ENCODE assay signal across 8 cellular contexts in genomic region chr1:186374313-186375151, GRCh38. TPM values are rescaled to one million over a fixed set of nuclear protein-coding genes. Genes with fewer than 3 reads are reported as not detected.
A peak's percentile ranks its signal among the peaks of the same experiment; 100 is the strongest.
DNase-seq lines count a peak whose midpoint lies in the region; ATAC-seq and TF ChIP-seq lines count a peak whose summit lies in the region.

No MANE protein-coding gene starts in this region.

- H3K27me3 ChIP-seq in transverse colon = no peaks in the 10 kb centered on the region

- H3K27ac ChIP-seq in transverse colon = peak overlapping the region; percentile 92 to 99 (median 96)

- peak; percentile 28 for ATAC-seq in GM18498 (IDR thresholded peaks at IDR 0.05; ENCODE audit: unreplicated experiment)
- ATAC-seq in HG02870 (IDR thresholded peaks at IDR 0.05; ENCODE audit: unreplicated experiment) = peak; percentile 30
- ATAC-seq in activated CD4-positive, CD25-positive, alpha-beta regulatory T cell treated with anti-CD3 and anti-CD28 coated beads, Interleukin-2, amount 50 U/mL, for 24 hours = peak; percentile 4 to 7

- in situ Hi-C loops in transverse colon (cut with MboI; ENCODE audit: low pct_ligation_motif_present in 1 of 4, low pct_unique_long_range_greater_than_20kb in 1 of 4, low sequenced_read_pairs in 3 of 4) = loop anchor here in 2 of 4 donors (25.0 kb wide), 1 partner anchor 1662 kb away; no protein-coding TSS in a partner anchor

- TF ChIP-seq CTCF in AG09309 (IDR thresholded peaks at IDR 0.05; ENCODE audit: control insufficient read depth, insufficient read depth, low read depth, low read length, missing control alignments) = no peak
- TF ChIP-seq CTCF in epithelial cell of esophagus (IDR thresholded peaks at IDR 0.05; ENCODE audit: insufficient read depth, low read depth, low read length, missing control alignments) = no peak
- no peak for TF ChIP-seq CTCF in transverse colon (IDR thresholded peaks at IDR 0.05)

- WGBS in transverse colon (ENCODE audit: low coverage in 1 of 2), 2 donors = 0% methylated on average over 8 to 37 of the region's 37 CpGs

- DNase-seq in AG09309 (ENCODE audit: low read depth) (no peak), NCI-H2029 (lab: John Stamatoyannopoulos, UW) (peak; percentile 61), epithelial cell of esophagus (ENCODE audit: low read depth) (peak; percentile 47), myocyte (ENCODE audit: low read depth) (peak; percentile 19), transverse colon (peak; percentile 34)

- no peaks in the 10 kb centered on the region for H3K9me3 ChIP-seq in transverse colon

- peaks cover 0 to 28% (median 10%) of the 10 kb centered on the region in 4 donors for H3K36me3 ChIP-seq in transverse colon

- peaks cover 14 to 28% (median 20%) of the 10 kb centered on the region in 4 donors for H3K4me1 ChIP-seq in transverse colon

- no peak for TF ChIP-seq POLR2A in transverse colon (IDR thresholded peaks at IDR 0.05)

- H3K4me3 ChIP-seq in AG09309 (ENCODE audit: control insufficient read depth, low read depth, low read length) (peak overlapping the region; percentile 82), epithelial cell of esophagus (ENCODE audit: low read length) (peak overlapping the region; percentile 97), transverse colon (peak overlapping the region; percentile 66 to 99 (median 94))

- TF ChIP-seq EP300 in transverse colon (IDR thresholded peaks at IDR 0.05; ENCODE audit: low read depth) = no peak

- intact Hi-C loops in transverse colon (cut with DNase I; ENCODE audit: low total_unique reads) = no loop called here

RNA-seq across cellular contexts. Expression of gene TPR, which starts 0.5 kb away (rescaled TPM):
- 54.1 and 56.9 TPM in 2 replicates for total RNA-seq in myocyte
- 13.1 TPM for polyA plus RNA-seq in myocyte (2012)
- 10 to 100 TPM; 57.5 to 99.7 (median 81.0) TPM for total RNA-seq in transverse colon

RNA-seq across cellular contexts. Expression of gene ODR4, which starts 1.1 kb away (rescaled TPM):
- total RNA-seq in myocyte (14.4 and 15.3 TPM in 2 replicates), transverse colon (10 to 100 TPM in 2 of 4 donors, 1 to 10 TPM in 2; 7.0 to 22.1 (median 14.7) TPM)
- 7.2 TPM for polyA plus RNA-seq in myocyte (2012)
